In genomic region chr7:128752251-128752650, GRCh38 we compare ENCODE assay signal across 31 cellular contexts. TPM values are rescaled to one million over a fixed set of nuclear protein-coding genes. Genes with fewer than 3 reads are reported as not detected.
"Had no signal": no experiment of that assay in that cellular context is flagged by ENCODE, and none has a peak within 500 bp of the region (broad histone marks: within the 10 kb centered on the region; RNA-seq: fewer than 3 reads in every experiment).

No MANE protein-coding gene starts in this region.

- H3K27ac ChIP-seq: adrenal gland, body of pancreas, coronary artery, dorsolateral prefrontal cortex, foreskin keratinocyte had no signal

- H3K27me3 ChIP-seq: adrenal gland, body of pancreas, dorsolateral prefrontal cortex, esophagus muscularis mucosa, foreskin keratinocyte, gastrocnemius medialis had no signal

- DNase-seq: activated CD4-positive, alpha-beta memory T cell treated with anti-CD3 and anti-CD28 coated beads for 36 hours; activated CD4-positive, alpha-beta T cell treated with anti-CD3 and anti-CD28 coated beads for 36 hours; activated CD4-positive, alpha-beta T cell treated with anti-CD3 and anti-CD28 coated beads, Interleukin-2, amount 10 ng/mL, durations not matched to agents 24 days and 14 days; activated CD4-positive, CD25-positive, alpha-beta regulatory T cell; activated CD4-positive, CD25-positive, alpha-beta regulatory T cell treated with anti-CD3 and anti-CD28 coated beads, Interleukin-2, amount 50 U/mL, for 72 hours; activated CD8-positive, alpha-beta memory T cell treated with anti-CD3 and anti-CD28 coated beads, Interleukin-2, amount 10 ng/mL, durations not matched to agents 7 days and 5 days; activated CD8-positive, alpha-beta memory T cell treated with anti-CD3 and anti-CD28 coated beads, Interleukin-2, amount 50 U/mL, for 4 hours; activated CD8-positive, alpha-beta T cell treated with anti-CD3 and anti-CD28 coated beads, Interleukin-2, amount 10 ng/mL, durations not matched to agents 7 days and 5 days; activated effector memory CD4-positive, alpha-beta T cell treated with anti-CD3 and anti-CD28 coated beads, Interleukin-2, amount 50 U/mL, for 16 hours; activated naive CD4-positive, alpha-beta T cell treated with anti-CD3 and anti-CD28 coated beads for 36 hours; activated naive CD8-positive, alpha-beta T cell treated with anti-CD3 and anti-CD28 coated beads for 36 hours; activated naive CD8-positive, alpha-beta T cell treated with anti-CD3 and anti-CD28 coated beads, Interleukin-2, amount 50 U/mL, for 24 hours; activated T-cell treated with anti-CD3 and anti-CD28 coated beads, Interleukin-2, amount 50 U/mL, for 1 hour; activated T-cell treated with anti-CD3 and anti-CD28 coated beads, Interleukin-2, amount 50 U/mL, for 48 hours; adrenal gland; amygdala; aorta; body of pancreas; dorsolateral prefrontal cortex; effector memory CD4-positive, alpha-beta T cell; erythroblast; foreskin keratinocyte; gastrocnemius medialis; glutamatergic neuron; T-helper 2 cell had no signal

- ATAC-seq: activated CD4-positive, alpha-beta T cell treated with anti-CD3 and anti-CD28 coated beads for 36 hours; activated CD8-positive, alpha-beta memory T cell treated with anti-CD3 and anti-CD28 coated beads, Interleukin-2, amount 10 ng/mL, durations not matched to agents 7 days and 5 days; activated CD8-positive, alpha-beta T cell treated with anti-CD3 and anti-CD28 coated beads, Interleukin-2, amount 10 ng/mL, durations not matched to agents 7 days and 5 days; activated naive CD8-positive, alpha-beta T cell treated with anti-CD3 and anti-CD28 coated beads, Interleukin-2, amount 50 U/mL, for 24 hours; body of pancreas; foreskin keratinocyte; gastrocnemius medialis had no signal

- H3K9me3 ChIP-seq: adrenal gland, body of pancreas, esophagus muscularis mucosa, gastrocnemius medialis had no signal

- H3K4me3 ChIP-seq: adrenal gland, body of pancreas, coronary artery, dorsolateral prefrontal cortex, esophagus muscularis mucosa, gastrocnemius medialis had no signal

- H3K4me1 ChIP-seq: foreskin keratinocyte had no signal

RNA-seq across cellular contexts. Expression of gene OPN1SW, which starts 23.3 kb away (rescaled TPM):
- total RNA-seq: activated CD4-positive, alpha-beta memory T cell treated with anti-CD3 and anti-CD28 coated beads for 36 hours; activated CD4-positive, alpha-beta T cell treated with anti-CD3 and anti-CD28 coated beads for 36 hours; activated CD4-positive, alpha-beta T cell treated with anti-CD3 and anti-CD28 coated beads, Interleukin-2, amount 10 ng/mL, durations not matched to agents 24 days and 14 days; activated CD8-positive, alpha-beta memory T cell treated with anti-CD3 and anti-CD28 coated beads for 36 hours; activated CD8-positive, alpha-beta memory T cell treated with anti-CD3 and anti-CD28 coated beads, Interleukin-2, amount 10 ng/mL, durations not matched to agents 7 days and 5 days; activated CD8-positive, alpha-beta T cell treated with anti-CD3 and anti-CD28 coated beads, Interleukin-2, amount 10 ng/mL, durations not matched to agents 7 days and 5 days; activated naive CD4-positive, alpha-beta T cell treated with anti-CD3 and anti-CD28 coated beads for 36 hours; activated naive CD8-positive, alpha-beta T cell treated with anti-CD3 and anti-CD28 coated beads for 36 hours; activated T-helper 1 cell treated with anti-CD3 and anti-CD28 coated beads, Interleukin-12 subunit alpha, Interleukin-12 subunit beta, Interleukin-2, Interleukin-4 antibody, amounts not matched to agents 30 ng/mL and 10 ng/mL and 1 ng/mL, durations not matched to agents 14 hours and 24 hours and 36 hours; activated T-helper 2 cell treated with anti-CD3 and anti-CD28 coated beads, Interferon-gamma antibody, Interleukin-2, Interleukin-4, amounts not matched to agents 10 μg/mL and 5 μg/mL and 100 μg/mL, durations not matched to agents 14 hours and 24 hours and 36 hours; adrenal gland; aorta; body of pancreas; esophagus muscularis mucosa; foreskin keratinocyte; gastrocnemius medialis; T-helper 1 cell treated with Interleukin-12 subunit alpha and Interleukin-12 subunit beta and Interleukin-4 antibody, amounts not matched to agents 30 ng/mL and 1 ng/mL, for 36 hours had no signal
- polyA plus RNA-seq: adrenal gland, aorta, foreskin keratinocyte had no signal
